ENCODE assay signal across 20 cellular contexts in the genomic region with DNA sequence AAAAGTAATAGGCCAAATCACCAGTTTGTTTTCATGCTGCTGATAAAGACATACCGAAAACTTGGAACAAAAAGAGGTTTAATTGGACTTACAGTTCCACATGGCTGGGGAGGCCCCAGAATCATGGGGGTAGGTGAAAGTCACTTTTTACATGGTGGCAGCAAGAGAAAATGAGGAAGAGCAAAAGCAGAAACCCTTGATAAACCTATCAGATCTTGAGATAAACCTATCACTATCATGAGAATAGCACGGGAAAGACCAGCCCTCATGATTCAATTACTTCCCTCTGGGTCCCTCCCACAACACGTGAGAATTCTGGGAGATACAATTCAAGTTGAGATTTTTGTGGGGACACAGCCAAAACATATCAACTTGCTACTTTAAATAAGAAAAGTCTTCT. TPM values are rescaled to one million over a fixed set of nuclear protein-coding genes. Genes with fewer than 3 reads are reported as not detected.
DNase-seq lines count a peak whose midpoint lies in the region; ATAC-seq and TF ChIP-seq lines count a peak whose summit lies in the region.
"Had no signal": no experiment of that assay in that cellular context is flagged by ENCODE, and none has a peak within 500 bp of the region (broad histone marks: within the 10 kb centered on the region; RNA-seq: fewer than 3 reads in every experiment).

No MANE protein-coding gene starts in this region.

- H3K9me2 ChIP-seq in GM23338 (ENCODE audit: insufficient read depth) = no peaks in the 10 kb centered on the region

- no peaks in the 10 kb centered on the region for H3K27me3 ChIP-seq in GM23338 (ENCODE audit: insufficient read depth)
- H3K27me3 ChIP-seq: BE2C, Peyer's patch had no signal

- H3K27me3 Mint-ChIP-seq in GM23338 (ENCODE audit: insufficient read depth, low read depth, poor library complexity) (no peaks in the 10 kb centered on the region), memory B cell (no peaks in the 10 kb centered on the region)
- H3K27me3 Mint-ChIP-seq: CD4-positive, alpha-beta memory T cell had no signal

- H3K79me2 ChIP-seq in GM23338 (replicated peaks; ENCODE audit: insufficient read depth) = no peaks in the 10 kb centered on the region

- no peak overlapping the region for H2AFZ ChIP-seq in GM23338

- H3K36me3 Mint-ChIP-seq in GM23338 (ENCODE audit: low read depth) (no peaks in the 10 kb centered on the region), memory B cell (peaks cover 2% of the 10 kb centered on the region)
- H3K36me3 Mint-ChIP-seq: CD4-positive, alpha-beta memory T cell had no signal

- H3K4me1 ChIP-seq in GM23338 (ENCODE audit: insufficient read depth) = peaks cover 8% of the 10 kb centered on the region

- H3K4me1 Mint-ChIP-seq in GM23338 (peaks cover 9% of the 10 kb centered on the region), memory B cell (peaks cover 30% of the 10 kb centered on the region)

- ATAC-seq in GM23338 (no peak), memory B cell (ENCODE audit: low read depth) (no peak), HG03432 (IDR thresholded peaks at IDR 0.05; ENCODE audit: unreplicated experiment) (no peak), GM19023 (IDR thresholded peaks at IDR 0.05; ENCODE audit: unreplicated experiment) (no peak)
- ATAC-seq: GM12878 had no signal

- peak overlapping the region; percentile 33; the same call in 1 of the 2 replicates for H3K27ac Mint-ChIP-seq in GM23338
- peak overlapping the region; percentile 42 for H3K27ac Mint-ChIP-seq in memory B cell
- H3K27ac Mint-ChIP-seq: CD4-positive, alpha-beta memory T cell had no signal

- H3K9me3 Mint-ChIP-seq in GM23338 (peaks cover 4% of the 10 kb centered on the region; the same call in 1 of the 3 replicates), memory B cell (peaks cover 7% of the 10 kb centered on the region)

- H4K20me1 ChIP-seq in GM23338 (replicated peaks; ENCODE audit: insufficient read depth) = no peaks in the 10 kb centered on the region

- H3K4me3 ChIP-seq in GM23338 = no peak overlapping the region
- H3K4me3 ChIP-seq: GM12878, Peyer's patch had no signal

- H3F3A ChIP-seq in GM23338 (replicated peaks; ENCODE audit: low read depth) = no peaks in the 10 kb centered on the region

- no peaks in the 10 kb centered on the region for H3K36me3 ChIP-seq in GM23338 (ENCODE audit: insufficient read depth)
- H3K36me3 ChIP-seq: BE2C, Peyer's patch had no signal

- H3K4me3 Mint-ChIP-seq in GM23338 (no peak overlapping the region), memory B cell (no peak overlapping the region)
- H3K4me3 Mint-ChIP-seq: CD4-positive, alpha-beta memory T cell had no signal

- no peak overlapping the region for H3K4me2 ChIP-seq in GM23338

- DNase-seq in SIG-M5 treated with dmso at 0.1 percent for 504 hours (lab: John Stamatoyannopoulos, UW; ENCODE audit: unreplicated experiment) (peak; percentile 19), SIG-M5 (lab: John Stamatoyannopoulos, UW) (no peak), GM23338 (ENCODE audit: low spot score) (no peak), OCI-M1 (lab: John Stamatoyannopoulos, UW) (peak; percentile 20), memory B cell (ENCODE audit: low spot score in 2 of 2) (no peak), dedifferentiated amniotic fluid mesenchymal stem cell (ENCODE audit: extremely low spot score) (no peak)
- DNase-seq: BE2C; Calu3; CD4-positive, alpha-beta memory T cell; GF-D8; NCI-H1105 treated with DMSO at 0.1 percent for 48 hours; NCI-H1694 treated with DMSO at 0.1 percent for 48 hours; NCI-H345; NCI-H524 treated with DMSO at 0.1 percent for 48 hours; Peyer's patch had no signal

- no peak for TF ChIP-seq CTCF in GM23338 (conservative IDR thresholded peaks at IDR 0.05; ENCODE audit: low read depth in 2 of 2)

- no peak overlapping the region for H3K27ac ChIP-seq in GM23338 (ENCODE audit: low read depth)
- H3K27ac ChIP-seq: Peyer's patch had no signal

TF ChIP-seq in GM23338, 12 proteins besides CTCF, POLR2A, EP300 and RAD21 (continues in another document):
- TF ChIP-seq POLR2AphosphoS5 (IDR thresholded peaks at IDR 0.05; ENCODE audit: low read depth) = no peak
- no peak for TF ChIP-seq JUNB (IDR thresholded peaks at IDR 0.05; ENCODE audit: unreplicated experiment)
- no peak for TF ChIP-seq NANOG (IDR thresholded peaks at IDR 0.05; ENCODE audit: borderline replicate concordance)
- TF ChIP-seq, protein P1, sequence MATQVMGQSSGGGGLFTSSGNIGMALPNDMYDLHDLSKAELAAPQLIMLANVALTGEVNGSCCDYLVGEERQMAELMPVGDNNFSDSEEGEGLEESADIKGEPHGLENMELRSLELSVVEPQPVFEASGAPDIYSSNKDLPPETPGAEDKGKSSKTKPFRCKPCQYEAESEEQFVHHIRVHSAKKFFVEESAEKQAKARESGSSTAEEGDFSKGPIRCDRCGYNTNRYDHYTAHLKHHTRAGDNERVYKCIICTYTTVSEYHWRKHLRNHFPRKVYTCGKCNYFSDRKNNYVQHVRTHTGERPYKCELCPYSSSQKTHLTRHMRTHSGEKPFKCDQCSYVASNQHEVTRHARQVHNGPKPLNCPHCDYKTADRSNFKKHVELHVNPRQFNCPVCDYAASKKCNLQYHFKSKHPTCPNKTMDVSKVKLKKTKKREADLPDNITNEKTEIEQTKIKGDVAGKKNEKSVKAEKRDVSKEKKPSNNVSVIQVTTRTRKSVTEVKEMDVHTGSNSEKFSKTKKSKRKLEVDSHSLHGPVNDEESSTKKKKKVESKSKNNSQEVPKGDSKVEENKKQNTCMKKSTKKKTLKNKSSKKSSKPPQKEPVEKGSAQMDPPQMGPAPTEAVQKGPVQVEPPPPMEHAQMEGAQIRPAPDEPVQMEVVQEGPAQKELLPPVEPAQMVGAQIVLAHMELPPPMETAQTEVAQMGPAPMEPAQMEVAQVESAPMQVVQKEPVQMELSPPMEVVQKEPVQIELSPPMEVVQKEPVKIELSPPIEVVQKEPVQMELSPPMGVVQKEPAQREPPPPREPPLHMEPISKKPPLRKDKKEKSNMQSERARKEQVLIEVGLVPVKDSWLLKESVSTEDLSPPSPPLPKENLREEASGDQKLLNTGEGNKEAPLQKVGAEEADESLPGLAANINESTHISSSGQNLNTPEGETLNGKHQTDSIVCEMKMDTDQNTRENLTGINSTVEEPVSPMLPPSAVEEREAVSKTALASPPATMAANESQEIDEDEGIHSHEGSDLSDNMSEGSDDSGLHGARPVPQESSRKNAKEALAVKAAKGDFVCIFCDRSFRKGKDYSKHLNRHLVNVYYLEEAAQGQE (IDR thresholded peaks at IDR 0.05; ENCODE audit: unreplicated experiment) = no peak
- TF ChIP-seq, protein P2, sequence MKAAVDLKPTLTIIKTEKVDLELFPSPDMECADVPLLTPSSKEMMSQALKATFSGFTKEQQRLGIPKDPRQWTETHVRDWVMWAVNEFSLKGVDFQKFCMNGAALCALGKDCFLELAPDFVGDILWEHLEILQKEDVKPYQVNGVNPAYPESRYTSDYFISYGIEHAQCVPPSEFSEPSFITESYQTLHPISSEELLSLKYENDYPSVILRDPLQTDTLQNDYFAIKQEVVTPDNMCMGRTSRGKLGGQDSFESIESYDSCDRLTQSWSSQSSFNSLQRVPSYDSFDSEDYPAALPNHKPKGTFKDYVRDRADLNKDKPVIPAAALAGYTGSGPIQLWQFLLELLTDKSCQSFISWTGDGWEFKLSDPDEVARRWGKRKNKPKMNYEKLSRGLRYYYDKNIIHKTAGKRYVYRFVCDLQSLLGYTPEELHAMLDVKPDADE (IDR thresholded peaks at IDR 0.05) = no peak
- TF ChIP-seq ZNF331 (CRISPR knock-in tag; IDR thresholded peaks at IDR 0.05; ENCODE audit: low read depth) = no peak
- TF ChIP-seq ZNF114 (CRISPR knock-in tag; IDR thresholded peaks at IDR 0.05) = no peak
- TF ChIP-seq EZH2phosphoT487 (IDR thresholded peaks at IDR 0.05; ENCODE audit: unreplicated experiment) = no peak

RNA-seq across cellular contexts. Expression of a gene that starts 28.9 kb away (rescaled TPM):
- not detected in 2 replicates for total RNA-seq in GM23338 (2014; rRNA removed; shearing (Covaris generic))
- not detected in 2 replicates for polyA plus RNA-seq in GM23338 (2016; fragmentation: Nextera tagmentation; extraction: Ambion mirVana)
- total RNA-seq: A172; Calu3; CD4-positive, alpha-beta memory T cell; H1; Peyer's patch had no signal
- polyA plus RNA-seq: CD4-positive, alpha-beta memory T cell; GM12878; H1 had no signal

Comparison
In these comparisons a context has a peak if more than half of its experiments do, and no peak if none do; other contexts are left out.
1. DNase-seq: peak in SIG-M5 treated with dmso at 0.1 percent for 504 hours (single experiment) and OCI-M1 (single experiment); none in SIG-M5 (single experiment), GM23338 (single experiment), memory B cell (0 of 2) and dedifferentiated amniotic fluid mesenchymal stem cell (single experiment).